In the genomic region with DNA sequence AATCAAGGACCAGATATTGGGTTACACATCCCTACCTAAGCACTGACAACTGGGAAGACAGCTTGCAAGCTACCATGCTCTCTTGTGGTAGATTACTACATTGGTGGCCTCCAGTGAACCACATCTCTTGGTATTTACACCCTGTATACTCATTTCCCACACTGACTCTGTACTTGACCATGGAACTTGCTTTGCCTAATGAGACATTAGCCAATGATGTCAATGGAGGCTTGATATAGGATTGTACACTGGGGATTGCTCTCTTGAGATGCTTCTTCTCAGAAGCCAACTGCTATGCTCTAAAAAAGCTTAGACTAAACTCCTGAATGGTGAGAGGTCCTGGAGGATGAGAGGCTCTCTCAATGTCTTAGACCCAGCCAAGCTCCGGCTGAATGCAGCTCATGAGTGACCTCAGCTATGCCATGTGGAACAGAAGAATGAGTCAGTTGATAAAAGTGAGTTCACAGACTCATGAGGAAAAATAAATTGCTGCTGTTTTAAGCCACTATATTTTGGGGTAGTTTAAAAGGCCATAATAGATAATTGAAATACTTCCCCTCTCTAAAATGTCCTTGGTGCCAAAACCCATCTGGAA, we compare ENCODE assay signal across 15 cellular contexts.
DNase-seq lines count a peak whose midpoint lies in the region; TF ChIP-seq lines count a peak whose summit lies in the region.
"Had no signal": no experiment of that assay in that cellular context is flagged by ENCODE, and none has a peak within 500 bp of the region (broad histone marks: within the 10 kb centered on the region; RNA-seq: fewer than 3 reads in every experiment).

No MANE protein-coding gene starts in this region.

- no peak overlapping the region for H3K4me2 ChIP-seq in SK-N-SH

- POLR2A ChIA-PET in SK-N-SH (lab: Yijun Ruan, JAX) = no interaction called here
- POLR2A ChIA-PET in activated CD4-positive, alpha-beta memory T cell treated with anti-CD3 and anti-CD28 coated beads for 36 hours (lab: Charles Lee) = no interaction called here

- no peaks in the 10 kb centered on the region for H3K9me2 ChIP-seq in SK-N-SH

- TF ChIP-seq CTCF in SK-N-SH (IDR thresholded peaks at IDR 0.05) (no peak), ovary (IDR thresholded peaks at IDR 0.05) (no peak), endodermal cell (conservative IDR thresholded peaks at IDR 0.05) (no peak), CD14-positive monocyte (IDR thresholded peaks at IDR 0.05) (no peak)

- H3K27me3 ChIP-seq in SK-N-SH (ENCODE audit: insufficient read depth) (no peaks in the 10 kb centered on the region), ovary (no peaks in the 10 kb centered on the region), endodermal cell (ENCODE audit: control insufficient read depth, insufficient read depth, low read length, poor library complexity, severe bottlenecking) (peaks cover 16% of the 10 kb centered on the region)
- H3K27me3 ChIP-seq: colonic mucosa, neutrophil had no signal

- H3K27ac ChIP-seq in SK-N-SH (ENCODE audit: low read depth in 2 of 2, low read length in 1 of 2) = peak overlapping the region in 1 of 2 experiments; percentile 80; a peak in 2 of 4 replicates
- peak overlapping the region; percentile 3 to 68 for H3K27ac ChIP-seq in ovary
- H3K27ac ChIP-seq in endodermal cell (ENCODE audit: low read depth, low read length) = no peak overlapping the region
- H3K27ac ChIP-seq: colonic mucosa, neutrophil had no signal

- DNase-seq in AG20443 (ENCODE audit: low spot score) (peak; percentile 67), SK-N-SH (no peak), fibroblast of gingiva (ENCODE audit: low read depth) (peak; percentile 46), ovary (no peak), endodermal cell (no peak), CD14-positive monocyte (ENCODE audit: low spot score) (no peak)
- no peak for DNase-seq in activated CD4-positive, alpha-beta memory T cell treated with anti-CD3 and anti-CD28 coated beads for 36 hours
- no peak for DNase-seq in activated naive CD4-positive, alpha-beta T cell treated with Interleukin-2 at 50 U/mL for 16 hours
- DNase-seq: activated CD8-positive, alpha-beta T cell treated with anti-CD3 and anti-CD28 coated beads for 36 hours; colonic mucosa; H7 had no signal

- TF ChIP-seq POLR2A in ovary (IDR thresholded peaks at IDR 0.05) = no peak

- peaks cover 7% of the 10 kb centered on the region for H3K9me3 Mint-ChIP-seq in endodermal cell
- H3K9me3 Mint-ChIP-seq in activated CD4-positive, alpha-beta memory T cell treated with anti-CD3 and anti-CD28 coated beads for 36 hours = peaks cover 9% of the 10 kb centered on the region
- H3K9me3 Mint-ChIP-seq in CD14-positive monocyte = peaks cover 2 to 14% (median 4%) of the 10 kb centered on the region in 7 donors

- no peak overlapping the region for H3K27ac Mint-ChIP-seq in endodermal cell
- H3K27ac Mint-ChIP-seq in activated CD4-positive, alpha-beta memory T cell treated with anti-CD3 and anti-CD28 coated beads for 36 hours = no peak overlapping the region
- no peak overlapping the region for H3K27ac Mint-ChIP-seq in CD14-positive monocyte
- H3K27ac Mint-ChIP-seq: activated CD8-positive, alpha-beta T cell treated with anti-CD3 and anti-CD28 coated beads for 36 hours; B cell; T-helper 2 cell treated with Interferon-gamma antibody and Interleukin-4, amounts not matched to agents 5 μg/mL and 100 μg/mL, for 36 hours had no signal

- H3K27me3 Mint-ChIP-seq in endodermal cell (ENCODE audit: insufficient read depth) (peaks cover 3% of the 10 kb centered on the region), CD14-positive monocyte (ENCODE audit: low read depth in 3 of 3) (no peaks in the 10 kb centered on the region)
- H3K27me3 Mint-ChIP-seq in activated CD4-positive, alpha-beta memory T cell treated with anti-CD3 and anti-CD28 coated beads for 36 hours = peaks cover 2% of the 10 kb centered on the region
- H3K27me3 Mint-ChIP-seq: activated CD8-positive, alpha-beta T cell treated with anti-CD3 and anti-CD28 coated beads for 36 hours had no signal

- no peak for TF ChIP-seq RAD21 in SK-N-SH (IDR thresholded peaks at IDR 0.05; ENCODE audit: low read length)

- H3F3A ChIP-seq in SK-N-SH (replicated peaks; ENCODE audit: insufficient read depth) = peaks cover 26% of the 10 kb centered on the region

- 39% methylated on average over 1 of the region's 1 CpG for WGBS in SK-N-SH (ENCODE audit: low lambda C conversion rate)
- 3 to 27% (median 21%) methylated on average over 1 of the region's 1 CpG for WGBS in ovary, 3 donors
- 93 to 100% methylated on average over 1 of the region's 1 CpG for WGBS in endodermal cell (ENCODE audit: insufficient coverage in 1 of 2, insufficient read length in 1 of 2), 2 experiments

- H2AFZ ChIP-seq in SK-N-SH (ENCODE audit: low read depth) = no peak overlapping the region

- H3K4me3 ChIP-seq in SK-N-SH (ENCODE audit: low read depth in 2 of 2, low read length in 1 of 2) = no peak overlapping the region
- H3K4me3 ChIP-seq in ovary = no peak overlapping the region
- no peak overlapping the region for H3K4me3 ChIP-seq in endodermal cell (ENCODE audit: low read length)
- H3K4me3 ChIP-seq: colonic mucosa, lung had no signal

- intact Hi-C loops in ovary (cut with DNase I) (no loop called here), CD14-positive monocyte (cut with micrococcal nuclease) (no loop called here)
- intact Hi-C loops in activated CD4-positive, alpha-beta memory T cell treated with anti-CD3 and anti-CD28 coated beads for 36 hours (cut with micrococcal nuclease) = no loop called here

- H3K9me3 ChIP-seq in SK-N-SH (no peaks in the 10 kb centered on the region), ovary (no peaks in the 10 kb centered on the region), endodermal cell (ENCODE audit: control insufficient read depth, low read length) (no peaks in the 10 kb centered on the region)
- H3K9me3 ChIP-seq: colonic mucosa, neutrophil had no signal

- H4K20me1 ChIP-seq in SK-N-SH (ENCODE audit: insufficient read depth) = no peaks in the 10 kb centered on the region

- H3K36me3 ChIP-seq in SK-N-SH (replicated peaks in 1 of 2; ENCODE audit: control insufficient read depth in 1 of 2, insufficient read depth in 2 of 2, low read length in 1 of 2) (no peaks in the 10 kb centered on the region), ovary (no peaks in the 10 kb centered on the region), endodermal cell (ENCODE audit: control insufficient read depth, insufficient read depth, low read length) (no peaks in the 10 kb centered on the region)
- H3K36me3 ChIP-seq: colonic mucosa, neutrophil had no signal

- H3K79me2 ChIP-seq in SK-N-SH (ENCODE audit: insufficient read depth) = no peaks in the 10 kb centered on the region

- H3K36me3 Mint-ChIP-seq in endodermal cell (ENCODE audit: low read depth) = no peaks in the 10 kb centered on the region
- no peaks in the 10 kb centered on the region for H3K36me3 Mint-ChIP-seq in activated CD4-positive, alpha-beta memory T cell treated with anti-CD3 and anti-CD28 coated beads for 36 hours
- no peaks in the 10 kb centered on the region for H3K36me3 Mint-ChIP-seq in CD14-positive monocyte

- CTCF ChIA-PET in SK-N-SH (lab: Yijun Ruan, JAX) = no interaction called here
- CTCF ChIA-PET in activated CD4-positive, alpha-beta memory T cell treated with anti-CD3 and anti-CD28 coated beads for 36 hours (lab: Charles Lee) = no interaction called here

- H3K4me1 ChIP-seq in SK-N-SH (ENCODE audit: control insufficient read depth in 1 of 2, insufficient read depth in 2 of 2, low read depth in 1 of 2, low read length in 1 of 2) (peaks cover 0 to 5% of the 10 kb centered on the region in 2 experiments; a peak in 1 of 4 replicates), ovary (ENCODE audit: insufficient read depth) (peaks cover 18% of the 10 kb centered on the region), endodermal cell (ENCODE audit: control insufficient read depth, insufficient read depth, low read length) (no peaks in the 10 kb centered on the region)
- H3K4me1 ChIP-seq: colonic mucosa had no signal

- H3K9ac ChIP-seq in SK-N-SH = peak overlapping the region; percentile 37
- H3K9ac ChIP-seq in endodermal cell (ENCODE audit: extremely low read depth, low read length, poor library complexity, severe bottlenecking) = no peak overlapping the region

- TF ChIP-seq EP300 in SK-N-SH (IDR thresholded peaks at IDR 0.05; ENCODE audit: borderline replicate concordance in 1 of 2, low read depth in 1 of 2, low read length in 1 of 2) = no peak
- no peak for TF ChIP-seq EP300 in ovary (IDR thresholded peaks at IDR 0.05)

- H3K4me3 Mint-ChIP-seq in endodermal cell (no peak overlapping the region), CD14-positive monocyte (no peak overlapping the region)
- no peak overlapping the region for H3K4me3 Mint-ChIP-seq in activated CD4-positive, alpha-beta memory T cell treated with anti-CD3 and anti-CD28 coated beads for 36 hours
- H3K4me3 Mint-ChIP-seq: activated CD8-positive, alpha-beta T cell treated with anti-CD3 and anti-CD28 coated beads for 36 hours; B cell; T-helper 2 cell treated with Interferon-gamma antibody and Interleukin-4, amounts not matched to agents 5 μg/mL and 100 μg/mL, for 36 hours had no signal

- no peaks in the 10 kb centered on the region for H3K4me1 Mint-ChIP-seq in endodermal cell
- H3K4me1 Mint-ChIP-seq in activated CD4-positive, alpha-beta memory T cell treated with anti-CD3 and anti-CD28 coated beads for 36 hours (ENCODE audit: low read depth) = no peaks in the 10 kb centered on the region
- no peaks in the 10 kb centered on the region for H3K4me1 Mint-ChIP-seq in CD14-positive monocyte
- H3K4me1 Mint-ChIP-seq: B cell had no signal

TF ChIP-seq in SK-N-SH, 30 proteins besides CTCF, POLR2A, EP300 and RAD21 (continues in another document):
- TF ChIP-seq TEAD4 (IDR thresholded peaks at IDR 0.05; ENCODE audit: borderline replicate concordance, insufficient read depth) = no peak
- no peak for TF ChIP-seq USF2 (IDR thresholded peaks at IDR 0.05; ENCODE audit: borderline replicate concordance, low read depth, low read length)
- peak; percentile 56; the same call in 1 of the 2 replicates for TF ChIP-seq FOSL2 (IDR thresholded peaks at IDR 0.05; ENCODE audit: borderline replicate concordance, low read depth)
- no peak for TF ChIP-seq FOXJ3 (CRISPR knock-in tag; IDR thresholded peaks at IDR 0.05)
- TF ChIP-seq, protein P1, sequence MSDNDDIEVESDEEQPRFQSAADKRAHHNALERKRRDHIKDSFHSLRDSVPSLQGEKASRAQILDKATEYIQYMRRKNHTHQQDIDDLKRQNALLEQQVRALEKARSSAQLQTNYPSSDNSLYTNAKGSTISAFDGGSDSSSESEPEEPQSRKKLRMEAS (IDR thresholded peaks at IDR 0.05; ENCODE audit: low read depth) = peak; percentile 44; the same call in 1 of the 2 replicates
- no peak for TF ChIP-seq MEF2A (IDR thresholded peaks at IDR 0.05; ENCODE audit: borderline replicate concordance, low read depth)
- peak; percentile 45; the same call in 1 of the 2 replicates for TF ChIP-seq JUND (IDR thresholded peaks at IDR 0.05)

Comparison
In these comparisons a context has a peak if more than half of its experiments do, and no peak if none do; other contexts are left out.
1. DNase-seq: peak in AG20443 (single experiment) and fibroblast of gingiva (single experiment); none in SK-N-SH (single experiment), ovary (0 of 5), endodermal cell (single experiment), activated CD4-positive, alpha-beta memory T cell treated with anti-CD3 and anti-CD28 coated beads for 36 hours (single experiment), CD14-positive monocyte (single experiment) and activated naive CD4-positive, alpha-beta T cell treated with Interleukin-2 at 50 U/mL for 16 hours (single experiment).